ENCODE assay signal across 9 cellular contexts in genomic region chr10:97069576-97070362, GRCh38.
DNase-seq lines count a peak whose midpoint lies in the region; ATAC-seq and TF ChIP-seq lines count a peak whose summit lies in the region.
"Had no signal": no experiment of that assay in that cellular context is flagged by ENCODE, and none has a peak within 500 bp of the region (broad histone marks: within the 10 kb centered on the region; RNA-seq: fewer than 3 reads in every experiment).

No MANE protein-coding gene starts in this region.

- intact Hi-C loops in natural killer cell (cut with micrococcal nuclease), result no loop called here

- no peak for TF ChIP-seq CTCF in natural killer cell (IDR thresholded peaks at IDR 0.05)

- H3K4me3 Mint-ChIP-seq in natural killer cell, result no peak overlapping the region

- peaks cover 27 to 35% of the 10 kb centered on the region in 2 donors for H3K27me3 Mint-ChIP-seq in natural killer cell (ENCODE audit: low read depth in 2 of 2)

- no peaks in the 10 kb centered on the region for H3K9me3 Mint-ChIP-seq in natural killer cell

- H3K36me3 Mint-ChIP-seq in natural killer cell, result no peaks in the 10 kb centered on the region

- H3K27ac Mint-ChIP-seq in natural killer cell, result no peak overlapping the region

- peak; percentile 58 to 61 for ATAC-seq in activated CD4-positive, CD25-positive, alpha-beta regulatory T cell treated with anti-CD3 and anti-CD28 coated beads, Interleukin-2, amount 50 U/mL, for 24 hours
- ATAC-seq in natural killer cell (peak in 2 of 3 donors; percentile 21 to 23), HG03457 (IDR thresholded peaks at IDR 0.05; ENCODE audit: unreplicated experiment) (no peak), GM19035 (IDR thresholded peaks at IDR 0.05; ENCODE audit: unreplicated experiment) (no peak)

- no peak for DNase-seq in activated CD4-positive, CD25-positive, alpha-beta regulatory T cell (lab: John Stamatoyannopoulos, UW)
- peak; percentile 18 for DNase-seq in NAMALWA (ENCODE audit: low spot score)
- peak; percentile 12 for DNase-seq in activated T-helper 9 cell treated with anti-CD3 and anti-CD28 coated beads, Interleukin-2, amount 50 U/mL, for 16 hours (ENCODE audit: low read depth)
- DNase-seq in natural killer cell, result no peak
- DNase-seq in NCI-H1417 treated with DMSO at 0.1 percent for 48 hours (lab: John Stamatoyannopoulos, UW), result no peak
- DNase-seq: small intestine had no signal

- H3K4me1 Mint-ChIP-seq in natural killer cell, result peaks cover 0 to 5% of the 10 kb centered on the region in 2 donors

Comparison
In these comparisons a context has a peak if more than half of its experiments do, and no peak if none do; other contexts are left out.
1. ATAC-seq: peak in activated CD4-positive, CD25-positive, alpha-beta regulatory T cell treated with anti-CD3 and anti-CD28 coated beads, Interleukin-2, amount 50 U/mL, for 24 hours (2 of 2) and natural killer cell (2 of 3); none in HG03457 (single experiment) and GM19035 (single experiment).
2. DNase-seq: peak in NAMALWA (single experiment) and activated T-helper 9 cell treated with anti-CD3 and anti-CD28 coated beads, Interleukin-2, amount 50 U/mL, for 16 hours (single experiment); none in activated CD4-positive, CD25-positive, alpha-beta regulatory T cell (0 of 4), natural killer cell (single experiment) and NCI-H1417 treated with DMSO at 0.1 percent for 48 hours (single experiment).